In genomic region chr13:27123445-27123844, GRCh38 we compare ENCODE assay signal across 6 cellular contexts. TPM values are rescaled to one million over a fixed set of nuclear protein-coding genes. Genes with fewer than 3 reads are reported as not detected.
DNase-seq lines count a peak whose midpoint lies in the region; ATAC-seq, FAIRE-seq and TF ChIP-seq lines count a peak whose summit lies in the region.
"Not testable (repeated sequence)": the region's sequence is repeated elsewhere in the genome, so short reads cannot be mapped to it uniquely, and the experiment has no call there.

No MANE protein-coding gene starts in this region.

- H3K27ac ChIP-seq in GM12878 (ENCODE audit: control insufficient read depth, insufficient read depth); endodermal cell (ENCODE audit: low read depth, low read length); HepG2 (ENCODE audit: extremely low read length, insufficient read depth, low read length): not testable (repeated sequence)

- H3K27me3 ChIP-seq in GM12878 (replicated peaks in 1 of 2; ENCODE audit: control insufficient read depth in 2 of 2, insufficient read depth in 2 of 2, low read length in 1 of 2); endodermal cell (ENCODE audit: control insufficient read depth, insufficient read depth, low read length, poor library complexity, severe bottlenecking); HepG2 (ENCODE audit: control insufficient read depth in 1 of 2, insufficient read depth in 2 of 2, low read length in 2 of 2): not testable (repeated sequence)

- DNase-seq in activated B cell treated with CpG ODN at 0.5 μM for 24 hours; activated T-cell treated with anti-CD3 and anti-CD28 coated beads, Interleukin-2, amount 50 U/mL, for 72 hours; GM12878 (ENCODE audit: low read depth, low spot score); endodermal cell; HepG2 (ENCODE audit: low spot score); stimulated activated naive B cell treated with anti-CD40 and anti-IgM and Interleukin-4, amounts not matched to agents 10 μg/mL and 1 μg/mL and 100 μg/mL, for 72 hours: not testable (repeated sequence)

- 100% methylated on average over 4 of the region's 4 CpGs for WGBS in GM12878 (ENCODE audit: insufficient coverage, insufficient replicate concordance, low lambda C conversion rate, missing lambda C conversion rate)
- 96 to 99% methylated on average over 2 to 4 of the region's 4 CpGs for WGBS in endodermal cell (ENCODE audit: insufficient coverage in 1 of 2, insufficient read length in 1 of 2), 2 experiments
- 97% methylated on average over 4 of the region's 4 CpGs for WGBS in HepG2 (ENCODE audit: low lambda C conversion rate)

- H3K4me3 Mint-ChIP-seq in activated B cell treated with CpG ODN at 0.5 μM for 24 hours; activated T-cell treated with anti-CD3 and anti-CD28 coated beads, Interleukin-2, amount 50 U/mL, for 72 hours; endodermal cell: not testable (repeated sequence)
- peak overlapping the region in 1 of 2 donors; percentile 5 for H3K4me3 Mint-ChIP-seq in stimulated activated naive B cell treated with anti-CD40 and anti-IgM and Interleukin-4, amounts not matched to agents 10 μg/mL and 1 μg/mL and 100 μg/mL, for 72 hours

- H3K9me3 Mint-ChIP-seq in activated B cell treated with CpG ODN at 0.5 μM for 24 hours: not testable (repeated sequence)
- peaks cover 5 to 11% of the 10 kb centered on the region in 2 donors for H3K9me3 Mint-ChIP-seq in activated T-cell treated with anti-CD3 and anti-CD28 coated beads, Interleukin-2, amount 50 U/mL, for 72 hours
- H3K9me3 Mint-ChIP-seq in endodermal cell: peaks cover 57% of the 10 kb centered on the region
- H3K9me3 Mint-ChIP-seq in stimulated activated naive B cell treated with anti-CD40 and anti-IgM and Interleukin-4, amounts not matched to agents 10 μg/mL and 1 μg/mL and 100 μg/mL, for 72 hours: peaks cover 5 to 12% of the 10 kb centered on the region in 2 donors

- peaks cover 71% of the 10 kb centered on the region for H3K4me1 Mint-ChIP-seq in activated B cell treated with CpG ODN at 0.5 μM for 24 hours
- peaks cover 66% of the 10 kb centered on the region for H3K4me1 Mint-ChIP-seq in activated T-cell treated with anti-CD3 and anti-CD28 coated beads, Interleukin-2, amount 50 U/mL, for 72 hours (ENCODE audit: low read depth)
- H3K4me1 Mint-ChIP-seq in endodermal cell: peaks cover 13% of the 10 kb centered on the region
- H3K4me1 Mint-ChIP-seq in stimulated activated naive B cell treated with anti-CD40 and anti-IgM and Interleukin-4, amounts not matched to agents 10 μg/mL and 1 μg/mL and 100 μg/mL, for 72 hours: peaks cover 39 to 65% of the 10 kb centered on the region in 2 donors

- not testable (repeated sequence) for H4K20me1 ChIP-seq in GM12878 (ENCODE audit: control insufficient read depth, insufficient read depth); HepG2 (ENCODE audit: insufficient read depth, low read length)

- not testable (repeated sequence) for H2AFZ ChIP-seq in GM12878 (ENCODE audit: control insufficient read depth, low read depth, low read length); HepG2 (ENCODE audit: low read length)

- H3K4me1 ChIP-seq in GM12878 (ENCODE audit: control insufficient read depth, insufficient read depth, low read length): peaks cover 18% of the 10 kb centered on the region
- not testable (repeated sequence) for H3K4me1 ChIP-seq in endodermal cell (ENCODE audit: control insufficient read depth, insufficient read depth, low read length)
- peaks cover 36% of the 10 kb centered on the region for H3K4me1 ChIP-seq in HepG2 (ENCODE audit: insufficient read depth, low read length)

- not testable (repeated sequence) for H3K4me3 ChIP-seq in GM12878; HepG2 (replicated peaks in 1 of 3; ENCODE audit: insufficient read depth in 1 of 3, low read depth in 2 of 3, low read length in 3 of 3)
- peak overlapping the region; percentile 46 for H3K4me3 ChIP-seq in endodermal cell (ENCODE audit: low read length)

- POLR2A ChIA-PET in activated B cell treated with CpG ODN at 0.5 μM for 24 hours (lab: Charles Lee): interaction anchor here (0.7 kb wide), 2 partner anchors 124 to 138 kb away, joined by 4 to 6 read pairs; no protein-coding TSS in a partner anchor
- POLR2A ChIA-PET in GM12878 (lab: Charles Lee); HepG2 (lab: Yijun Ruan, JAX): not testable (repeated sequence)

- intact Hi-C loops in activated B cell treated with CpG ODN at 0.5 μM for 24 hours (cut with micrococcal nuclease); GM12878 (cut with micrococcal nuclease; ENCODE audit: unreplicated experiment): not testable (repeated sequence)
- intact Hi-C loops in HepG2 (cut with micrococcal nuclease; ENCODE audit: unreplicated experiment): loop anchor here (10.0 kb wide), 1 partner anchor 129 kb away; no protein-coding TSS in a partner anchor

- not testable (repeated sequence) for FAIRE-seq in GM12878 (lab: Jason Lieb, UNC); HepG2 (lab: Jason Lieb, UNC)

- not testable (repeated sequence) for TF ChIP-seq EP300 in GM12878 (IDR thresholded peaks at IDR 0.05; ENCODE audit: borderline replicate concordance in 1 of 2, control insufficient read depth in 1 of 2, low read depth in 2 of 2, low read length in 2 of 2); HepG2 (IDR thresholded peaks at IDR 0.05; ENCODE audit: low read depth in 2 of 2, low read length in 2 of 2); HepG2 (CRISPR knock-in tag; IDR thresholded peaks at IDR 0.05; ENCODE audit: borderline replicate concordance)

- not testable (repeated sequence) for H3K4me2 ChIP-seq in GM12878 (ENCODE audit: control insufficient read depth, insufficient read depth); HepG2 (ENCODE audit: low read depth, low read length)

- CTCF ChIA-PET in activated B cell treated with CpG ODN at 0.5 μM for 24 hours (lab: Charles Lee); HepG2 (lab: Yijun Ruan, JAX; ENCODE audit: low intra/inter-chr PET ratio, low total read pairs): not testable (repeated sequence)
- CTCF ChIA-PET in GM12878 (lab: Yijun Ruan, JAX): interaction anchor here (0.7 kb wide), 1 partner anchor 1646 kb away, joined by 4 read pairs; no protein-coding TSS in a partner anchor

- in situ Hi-C loops in GM12878 (cut with MboI); HepG2 (cut with HindIII; ENCODE audit: extremely low pct_ligation_motif_present, low pct_unique_long_range_greater_than_20kb): not testable (repeated sequence)

- peak overlapping the region; percentile 41 for H3K27ac Mint-ChIP-seq in activated B cell treated with CpG ODN at 0.5 μM for 24 hours
- H3K27ac Mint-ChIP-seq in activated T-cell treated with anti-CD3 and anti-CD28 coated beads, Interleukin-2, amount 50 U/mL, for 72 hours: peak overlapping the region; percentile 73
- H3K27ac Mint-ChIP-seq in endodermal cell: not testable (repeated sequence)
- peak overlapping the region; percentile 2 for H3K27ac Mint-ChIP-seq in stimulated activated naive B cell treated with anti-CD40 and anti-IgM and Interleukin-4, amounts not matched to agents 10 μg/mL and 1 μg/mL and 100 μg/mL, for 72 hours

- not testable (repeated sequence) for H3K9ac ChIP-seq in GM12878 (ENCODE audit: control insufficient read depth, insufficient read depth, low read length); endodermal cell (ENCODE audit: extremely low read depth, low read length, poor library complexity, severe bottlenecking); HepG2 (ENCODE audit: insufficient read depth, low read depth, low read length)

- not testable (repeated sequence) for TF ChIP-seq CTCF in activated B cell treated with CpG ODN at 0.5 μM for 24 hours (IDR thresholded peaks at IDR 0.05); GM12878 (IDR thresholded peaks at IDR 0.05 in 2 of 3, conservative IDR thresholded peaks at IDR 0.05 in 1 of 3; ENCODE audit: control insufficient read depth in 2 of 3, extremely low read depth in 1 of 3, insufficient read depth in 1 of 3, low read depth in 3 of 3, low read length in 3 of 3); endodermal cell (conservative IDR thresholded peaks at IDR 0.05); HepG2 (CRISPR knock-in tag; IDR thresholded peaks at IDR 0.05)

- SMC1A ChIA-PET in GM12878 (lab: Charles Lee; ENCODE audit: uncharacterized antibody, unreplicated experiment): interaction anchor here (1.0 kb wide), 1 partner anchor 9 kb away, joined by 9 read pairs; no protein-coding TSS in a partner anchor

- TF ChIP-seq RAD21 in GM12878 (IDR thresholded peaks at IDR 0.05; ENCODE audit: insufficient read depth, low read depth, low read length); HepG2 (CRISPR knock-in tag; IDR thresholded peaks at IDR 0.05): not testable (repeated sequence)

- BruUV-seq in GM12878 (replicated peaks; lab: Mats Ljungman, UMichigan); HepG2 (replicated peaks; lab: Mats Ljungman, UMichigan): not testable (repeated sequence)

- not testable (repeated sequence) for TF ChIP-seq POLR2A in GM12878 (IDR thresholded peaks at IDR 0.05; ENCODE audit: low read depth, low read length); HepG2 (IDR thresholded peaks at IDR 0.05; ENCODE audit: insufficient read depth in 1 of 2, low read depth in 2 of 2, low read length in 2 of 2)

- not testable (repeated sequence) for ATAC-seq in activated B cell treated with CpG ODN at 0.5 μM for 24 hours (ENCODE audit: low read depth); activated T-cell treated with anti-CD3 and anti-CD28 coated beads, Interleukin-2, amount 50 U/mL, for 72 hours (replicated peaks in 1 of 2); GM12878; HepG2; stimulated activated naive B cell treated with anti-CD40 and anti-IgM and Interleukin-4, amounts not matched to agents 10 μg/mL and 1 μg/mL and 100 μg/mL, for 72 hours (replicated peaks)

- peaks cover 57% of the 10 kb centered on the region for H3K79me2 ChIP-seq in GM12878 (ENCODE audit: control insufficient read depth, insufficient read depth, low read length)
- H3K79me2 ChIP-seq in HepG2 (ENCODE audit: insufficient read depth, low read length): peaks cover 57% of the 10 kb centered on the region

- H3K27me3 Mint-ChIP-seq in activated B cell treated with CpG ODN at 0.5 μM for 24 hours; activated T-cell treated with anti-CD3 and anti-CD28 coated beads, Interleukin-2, amount 50 U/mL, for 72 hours (ENCODE audit: low read depth); endodermal cell (ENCODE audit: insufficient read depth); stimulated activated naive B cell treated with anti-CD40 and anti-IgM and Interleukin-4, amounts not matched to agents 10 μg/mL and 1 μg/mL and 100 μg/mL, for 72 hours: not testable (repeated sequence)

- H3K36me3 Mint-ChIP-seq in activated B cell treated with CpG ODN at 0.5 μM for 24 hours (ENCODE audit: low read depth) (peaks cover 34% of the 10 kb centered on the region), endodermal cell (ENCODE audit: low read depth) (peaks cover 48% of the 10 kb centered on the region)
- H3K36me3 Mint-ChIP-seq in activated T-cell treated with anti-CD3 and anti-CD28 coated beads, Interleukin-2, amount 50 U/mL, for 72 hours (ENCODE audit: insufficient read depth in 2 of 2): peaks cover 27 to 49% of the 10 kb centered on the region in 2 donors
- peaks cover 23 to 50% of the 10 kb centered on the region in 2 donors for H3K36me3 Mint-ChIP-seq in stimulated activated naive B cell treated with anti-CD40 and anti-IgM and Interleukin-4, amounts not matched to agents 10 μg/mL and 1 μg/mL and 100 μg/mL, for 72 hours

- RAD21 ChIA-PET in GM12878 (lab: Charles Lee; ENCODE audit: unreplicated experiment): not testable (repeated sequence)

- H3K36me3 ChIP-seq in GM12878 (ENCODE audit: control insufficient read depth in 2 of 2, insufficient read depth in 2 of 2, low read length in 1 of 2); HepG2 (replicated peaks in 1 of 2; ENCODE audit: control insufficient read depth in 1 of 2, insufficient read depth in 2 of 2, low read length in 2 of 2): not testable (repeated sequence)
- peaks cover 23% of the 10 kb centered on the region for H3K36me3 ChIP-seq in endodermal cell (ENCODE audit: control insufficient read depth, insufficient read depth, low read length)

- H3K9me3 ChIP-seq in GM12878 (replicated peaks; ENCODE audit: control insufficient read depth, insufficient read depth, low read length): peaks cover 27% of the 10 kb centered on the region
- H3K9me3 ChIP-seq in endodermal cell (ENCODE audit: control insufficient read depth, low read length): peaks cover 41% of the 10 kb centered on the region
- not testable (repeated sequence) for H3K9me3 ChIP-seq in HepG2 (ENCODE audit: low read length)

RNA-seq across cellular contexts. Expression of gene USP12, which starts 48.2 kb away (rescaled TPM):
- 52.0 and 58.8 TPM in 2 replicates for total RNA-seq in activated B cell treated with CpG ODN at 0.5 μM for 24 hours
- 10 to 100 TPM; 39.6 to 57.3 TPM for total RNA-seq in activated T-cell treated with anti-CD3 and anti-CD28 coated beads, Interleukin-2, amount 50 U/mL, for 72 hours
- total RNA-seq in GM12878 (2013; cell fraction: nucleolus; rRNA removed): 56.8 and 62.0 TPM in 2 replicates
- total RNA-seq in GM12878 (2014; rRNA removed): 23.6 and 25.7 TPM in 2 replicates
- 30.8 and 33.9 TPM in 2 replicates for total RNA-seq in GM12878 (2014; rRNA removed; fragmentation: Illumina TruSeq; extraction: Trizol)
- total RNA-seq in GM12878 (2021): 28.4 and 30.7 TPM in 2 replicates
- 16.7 TPM for polyA plus RNA-seq in GM12878 (2011; ENCODE audit: low read depth)
- polyA plus RNA-seq in GM12878 (2011; rRNA removed): 25.6 and 43.0 TPM in 2 replicates
- polyA plus RNA-seq in GM12878 (2011; cell fraction: cytosol; rRNA removed): 6.6 and 7.8 TPM in 2 replicates
- 9.3 and 10.5 TPM in 2 replicates for polyA plus RNA-seq in GM12878 (2011; cell fraction: nucleus; rRNA removed)
- polyA plus RNA-seq in GM12878 (2012): 19.5 and 25.3 TPM in 2 replicates
- polyA plus RNA-seq in GM12878 (2014; fragmentation: Illumina TruSeq; extraction: Trizol): 32.2 and 43.5 TPM in 2 replicates
- polyA plus RNA-seq in GM12878 (2014; fragmentation: Nextera tagmentation; extraction: Ambion mirVana): 1 to 10 TPM; 3.5 to 9.1 TPM
- 21.0 and 22.6 TPM in 2 replicates for polyA plus RNA-seq in GM12878 (2014; rRNA removed)
- 10 to 100 TPM in 1 of 2 experiments, 1 to 10 TPM in 1; 6.4 to 29.6 TPM for polyA plus RNA-seq in GM12878 (2016; fragmentation: Nextera tagmentation; extraction: Ambion mirVana)
- 12.4 and 18.1 TPM in 2 replicates for polyA minus RNA-seq in GM12878 (2011; rRNA and poly(A)+ RNA removed)
- 5.6 and 8.2 TPM in 2 replicates for polyA minus RNA-seq in GM12878 (2011; cell fraction: cytosol; rRNA and poly(A)+ RNA removed)
- polyA minus RNA-seq in GM12878 (2011; cell fraction: nucleus; rRNA and poly(A)+ RNA removed): 10.9 and 12.2 TPM in 2 replicates
- total RNA-seq in endodermal cell: 10 to 100 TPM; 18.9 to 23.2 TPM
- polyA plus RNA-seq in endodermal cell (2013, experiment 1 of 2): 18.8 TPM
- 18.2 TPM for polyA plus RNA-seq in endodermal cell (2013, experiment 2 of 2)
- total RNA-seq in HepG2 (2016; rRNA removed; fragmentation: Illumina TruSeq; extraction: Trizol): 19.5 and 30.3 TPM in 2 replicates
- 32.9 and 33.8 TPM in 2 replicates for total RNA-seq in HepG2 (2016; cell fraction: cytosol; rRNA removed; fragmentation: Illumina TruSeq; extraction: Trizol; ENCODE audit: low read depth)
- total RNA-seq in HepG2 (2016; cell fraction: insoluble cytoplasmic fraction; rRNA removed; fragmentation: Illumina TruSeq; extraction: Trizol): 19.4 and 26.7 TPM in 2 replicates
- 34.7 and 39.3 TPM in 2 replicates for total RNA-seq in HepG2 (2016; cell fraction: membrane; rRNA removed; fragmentation: Illumina TruSeq; extraction: Trizol)
- total RNA-seq in HepG2 (2016; cell fraction: nucleus; rRNA removed; fragmentation: Illumina TruSeq; extraction: Trizol): 16.5 and 17.7 TPM in 2 replicates
- 9.4 and 9.8 TPM in 2 replicates for polyA plus RNA-seq in HepG2 (2011; rRNA removed)
- 3.9 and 6.2 TPM in 2 replicates for polyA plus RNA-seq in HepG2 (2011; cell fraction: cytosol; rRNA removed)
- polyA plus RNA-seq in HepG2 (2011; cell fraction: nucleus; rRNA removed): 2.7 and 3.4 TPM in 2 replicates
- polyA plus RNA-seq in HepG2 (2012): 16.6 and 18.8 TPM in 2 replicates
- polyA plus RNA-seq in HepG2 (2016; cell fraction: cytosol; fragmentation: Illumina TruSeq; extraction: Trizol; ENCODE audit: low read depth): 36.8 and 44.5 TPM in 2 replicates
- polyA plus RNA-seq in HepG2 (2016; cell fraction: insoluble cytoplasmic fraction; fragmentation: Illumina TruSeq; extraction: Trizol; ENCODE audit: low read depth): 28.8 and 29.4 TPM in 2 replicates
- polyA plus RNA-seq in HepG2 (2016; cell fraction: membrane; fragmentation: Illumina TruSeq; extraction: Trizol; ENCODE audit: low read depth): 31.5 and 33.7 TPM in 2 replicates
- polyA plus RNA-seq in HepG2 (2016; cell fraction: nucleus; fragmentation: Illumina TruSeq; extraction: Trizol; ENCODE audit: insufficient read depth, low read depth): 15.9 and 16.9 TPM in 2 replicates
- 4.2 and 6.1 TPM in 2 replicates for polyA minus RNA-seq in HepG2 (2011; rRNA and poly(A)+ RNA removed; ENCODE audit: low replicate concordance)
- 9.5 and 11.3 TPM in 2 replicates for polyA minus RNA-seq in HepG2 (2011; cell fraction: cytosol; rRNA and poly(A)+ RNA removed)
- polyA minus RNA-seq in HepG2 (2011; cell fraction: nucleus; rRNA and poly(A)+ RNA removed): 23.9 and 27.2 TPM in 2 replicates
